15 cellular contexts compared by ENCODE assay signal in the genomic region with DNA sequence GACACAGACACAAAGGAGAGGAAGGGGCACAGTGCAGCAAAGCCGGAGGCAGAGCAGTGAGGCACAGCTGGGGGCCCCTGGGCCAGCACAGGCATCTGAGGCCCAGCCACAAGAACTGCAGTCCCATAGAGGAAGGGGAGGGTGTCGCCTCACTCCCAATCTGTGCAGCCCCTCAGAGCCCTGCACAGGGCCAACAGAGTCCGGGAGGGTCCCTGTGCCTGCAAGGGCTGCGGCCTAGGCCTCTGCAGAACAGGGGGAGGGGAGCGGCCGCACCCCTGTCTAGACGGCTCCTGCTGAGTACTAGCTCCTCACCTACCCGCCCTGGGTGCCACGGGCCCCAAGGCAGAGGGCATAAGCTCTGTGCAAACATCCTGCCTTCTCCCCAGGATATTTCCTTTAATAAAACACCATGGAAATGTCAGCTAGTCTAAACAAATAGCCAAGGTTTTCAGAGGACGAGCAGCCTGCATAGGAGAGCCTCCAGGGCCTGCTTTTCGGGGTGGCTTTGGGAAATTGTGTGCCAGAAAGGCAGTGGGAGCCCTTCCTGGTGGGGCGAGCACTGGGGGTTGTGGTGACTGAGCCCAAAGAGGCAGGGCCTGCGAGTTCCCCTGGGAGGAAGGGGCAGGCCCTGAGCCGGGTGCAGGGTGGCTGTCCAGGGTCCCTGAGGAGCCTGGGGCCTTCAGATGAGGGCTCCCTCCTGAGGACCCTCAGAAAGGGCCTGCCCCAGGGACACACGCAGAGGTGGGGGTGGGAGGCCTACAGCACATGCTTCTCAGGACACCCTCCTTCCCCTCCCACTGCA. TPM values are rescaled to one million over a fixed set of nuclear protein-coding genes. Genes with fewer than 3 reads are reported as not detected.
DNase-seq lines count a peak whose midpoint lies in the region; ATAC-seq and TF ChIP-seq lines count a peak whose summit lies in the region.
"Had no signal": no experiment of that assay in that cellular context is flagged by ENCODE, and none has a peak within 500 bp of the region (broad histone marks: within the 10 kb centered on the region; RNA-seq: fewer than 3 reads in every experiment).

No MANE protein-coding gene starts in this region.

- no peaks in the 10 kb centered on the region for H4K20me1 ChIP-seq in neural progenitor cell (ENCODE audit: low read depth)

- H3K4me2 ChIP-seq in neural progenitor cell, result no peak overlapping the region

- no peak overlapping the region for H3K4me3 Mint-ChIP-seq in neural progenitor cell
- H3K4me3 Mint-ChIP-seq: CD4-positive, CD25-positive, alpha-beta regulatory T cell; T-cell had no signal

- H2AFZ ChIP-seq in neural progenitor cell (replicated peaks), result peak overlapping the region; percentile 68

- peaks cover 11% of the 10 kb centered on the region for H3K4me1 Mint-ChIP-seq in neural progenitor cell
- H3K4me1 Mint-ChIP-seq: CD4-positive, CD25-positive, alpha-beta regulatory T cell; T-cell had no signal

- H3K9ac ChIP-seq in neural progenitor cell, result no peak overlapping the region

- H3K27ac Mint-ChIP-seq in neural progenitor cell, result peak overlapping the region; percentile 88
- H3K27ac Mint-ChIP-seq: CD4-positive, CD25-positive, alpha-beta regulatory T cell; T-cell had no signal

- no peaks in the 10 kb centered on the region for H3K36me3 Mint-ChIP-seq in neural progenitor cell
- H3K36me3 Mint-ChIP-seq: CD4-positive, CD25-positive, alpha-beta regulatory T cell; T-cell had no signal

- H3K27me3 Mint-ChIP-seq in neural progenitor cell (ENCODE audit: insufficient read depth, low read depth), result peaks cover 7% of the 10 kb centered on the region
- H3K27me3 Mint-ChIP-seq: CD4-positive, CD25-positive, alpha-beta regulatory T cell had no signal

- TF ChIP-seq CTCF in HEK293 (tag by site-specific recombination; IDR thresholded peaks at IDR 0.05) (no peak), coronary artery (IDR thresholded peaks at IDR 0.05) (no peak), neural progenitor cell (IDR thresholded peaks at IDR 0.05) (no peak)

- ATAC-seq in GM19023 (IDR thresholded peaks at IDR 0.05; ENCODE audit: unreplicated experiment), result no peak
- ATAC-seq: GM12878, T-cell had no signal

- H3K27ac ChIP-seq in HEK293 (ENCODE audit: extremely low read depth, low read depth, low read length), result no peak overlapping the region
- no peak overlapping the region for H3K27ac ChIP-seq in coronary artery
- no peak overlapping the region for H3K27ac ChIP-seq in neural progenitor cell
- H3K27ac ChIP-seq: 22Rv1 had no signal

- POLR2A ChIA-PET in HEK293 (lab: Yijun Ruan, JAX), result no interaction called here

- H3K4me1 ChIP-seq in HEK293 (ENCODE audit: control insufficient read depth, insufficient read depth, low read length), result no peaks in the 10 kb centered on the region
- H3K4me1 ChIP-seq in neural progenitor cell, result peaks cover 11% of the 10 kb centered on the region

- H3K4me3 ChIP-seq in HEK293 (ENCODE audit: low read depth, low read length), result no peak overlapping the region
- no peak overlapping the region for H3K4me3 ChIP-seq in coronary artery
- no peak overlapping the region for H3K4me3 ChIP-seq in neural progenitor cell
- H3K4me3 ChIP-seq: GM12878 had no signal

- peak; percentile 56 for DNase-seq in DMS153 (lab: John Stamatoyannopoulos, UW)
- no peak for DNase-seq in DMS153 treated with DMSO at 0.1 percent for 48 hours (lab: John Stamatoyannopoulos, UW; ENCODE audit: unreplicated experiment)
- peak; percentile 50 for DNase-seq in coronary artery (ENCODE audit: low spot score)
- peak; percentile 43 for DNase-seq in neural progenitor cell (ENCODE audit: low spot score)
- no peak for DNase-seq in D341Med (ENCODE audit: low spot score)
- no peak for DNase-seq in NCI-H748 treated with DMSO at 0.1 percent for 48 hours (lab: John Stamatoyannopoulos, UW)
- DNase-seq: CD4-positive, CD25-positive, alpha-beta regulatory T cell; cerebellar nuclear complex; MV-4-11; NCI-H2171 had no signal

- H3K27me3 ChIP-seq in neural progenitor cell, result no peaks in the 10 kb centered on the region

- H3K9me3 Mint-ChIP-seq in neural progenitor cell, result no peaks in the 10 kb centered on the region
- H3K9me3 Mint-ChIP-seq: CD4-positive, CD25-positive, alpha-beta regulatory T cell; T-cell had no signal

- no peaks in the 10 kb centered on the region for H3F3A ChIP-seq in neural progenitor cell (ENCODE audit: low read depth)

- CTCF ChIA-PET in HEK293 (lab: Yijun Ruan, JAX), result no interaction called here

- H3K36me3 ChIP-seq in HEK293 (ENCODE audit: control insufficient read depth in 2 of 2, insufficient read depth in 1 of 2, low read length in 2 of 2), result no peaks in the 10 kb centered on the region
- H3K36me3 ChIP-seq in neural progenitor cell, result no peaks in the 10 kb centered on the region

- H3K9me3 ChIP-seq in HEK293 (ENCODE audit: control insufficient read depth, insufficient read depth, low read depth, low read length), result no peaks in the 10 kb centered on the region
- H3K9me3 ChIP-seq in neural progenitor cell (ENCODE audit: low read depth), result no peaks in the 10 kb centered on the region

- H3K79me2 ChIP-seq in neural progenitor cell (ENCODE audit: low read depth), result no peaks in the 10 kb centered on the region

TF ChIP-seq in HEK293, 187 proteins besides CTCF, POLR2A, EP300 and RAD21:
- TF ChIP-seq, protein P1, sequence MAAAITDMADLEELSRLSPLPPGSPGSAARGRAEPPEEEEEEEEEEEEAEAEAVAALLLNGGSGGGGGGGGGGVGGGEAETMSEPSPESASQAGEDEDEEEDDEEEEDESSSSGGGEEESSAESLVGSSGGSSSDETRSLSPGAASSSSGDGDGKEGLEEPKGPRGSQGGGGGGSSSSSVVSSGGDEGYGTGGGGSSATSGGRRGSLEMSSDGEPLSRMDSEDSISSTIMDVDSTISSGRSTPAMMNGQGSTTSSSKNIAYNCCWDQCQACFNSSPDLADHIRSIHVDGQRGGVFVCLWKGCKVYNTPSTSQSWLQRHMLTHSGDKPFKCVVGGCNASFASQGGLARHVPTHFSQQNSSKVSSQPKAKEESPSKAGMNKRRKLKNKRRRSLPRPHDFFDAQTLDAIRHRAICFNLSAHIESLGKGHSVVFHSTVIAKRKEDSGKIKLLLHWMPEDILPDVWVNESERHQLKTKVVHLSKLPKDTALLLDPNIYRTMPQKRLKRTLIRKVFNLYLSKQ (tag by site-specific recombination; IDR thresholded peaks at IDR 0.05; ENCODE audit: borderline replicate concordance), result no peak
- 0 out of 2 replicates have a peak, but pooled peaks have one; percentile 14 for TF ChIP-seq GLIS1 (tag by site-specific recombination; IDR thresholded peaks at IDR 0.05)
- no peak for TF ChIP-seq ZSCAN30 (tag by site-specific recombination; IDR thresholded peaks at IDR 0.05)
- 0 out of 2 replicates have a peak, but pooled peaks have one; percentile 59 for TF ChIP-seq REST (tag by site-specific recombination; IDR thresholded peaks at IDR 0.05)
- peak; percentile 90 for TF ChIP-seq ZIC2 (tag by site-specific recombination; IDR thresholded peaks at IDR 0.05)

RNA-seq across cellular contexts. Expression of gene RET, which starts 32.2 kb away (rescaled TPM):
- 1.4 and 2.7 TPM in 2 replicates for total RNA-seq in neural progenitor cell (ENCODE audit: low replicate concordance)
- total RNA-seq: GM12878 had no signal

Comparison
In these comparisons a context has a peak if more than half of its experiments do, and no peak if none do; other contexts are left out.
1. DNase-seq: peak in DMS153 (single experiment), coronary artery (single experiment) and neural progenitor cell (single experiment); none in DMS153 treated with DMSO at 0.1 percent for 48 hours (single experiment), D341Med (single experiment) and NCI-H748 treated with DMSO at 0.1 percent for 48 hours (single experiment).